ENCODE assay signal across 1 cellular context in the genomic region with DNA sequence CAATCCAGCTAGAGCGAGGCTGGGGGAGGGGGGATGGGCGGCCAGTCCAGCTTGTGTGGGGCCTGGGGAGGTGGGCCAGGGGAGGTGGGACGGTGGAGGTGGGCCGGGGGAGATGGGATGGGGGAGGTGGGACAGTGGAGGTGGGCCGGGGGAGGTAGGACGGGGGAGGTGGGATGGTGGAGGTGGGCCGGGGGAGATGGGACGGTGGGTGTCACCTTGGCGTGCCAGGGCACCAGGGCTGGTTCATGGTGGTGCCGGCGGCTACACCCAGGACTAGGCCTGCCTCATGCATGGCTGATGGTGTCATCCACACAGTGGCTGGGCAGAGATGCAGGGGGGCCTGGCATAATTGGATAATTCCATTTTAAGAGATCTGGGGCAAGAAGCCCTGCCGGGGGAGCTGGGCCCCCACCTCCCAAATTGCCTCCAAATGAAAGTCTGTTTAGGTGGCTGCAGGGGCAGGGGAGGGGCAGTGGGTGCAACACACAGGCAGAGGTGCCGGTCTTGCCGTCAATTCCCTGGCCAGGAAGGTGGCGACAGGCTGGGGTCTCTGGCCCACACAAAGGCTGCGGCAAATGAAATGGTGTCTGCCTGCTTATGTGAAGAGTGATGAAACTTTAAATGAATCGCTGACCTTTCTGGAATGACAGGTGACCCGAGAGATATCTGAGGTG.
TF ChIP-seq lines count a peak whose summit lies in the region.

No MANE protein-coding gene starts in this region.

TF ChIP-seq in HepG2, 621 proteins besides CTCF, POLR2A, EP300 and RAD21 (continued from another document):
- TF ChIP-seq, protein P1, sequence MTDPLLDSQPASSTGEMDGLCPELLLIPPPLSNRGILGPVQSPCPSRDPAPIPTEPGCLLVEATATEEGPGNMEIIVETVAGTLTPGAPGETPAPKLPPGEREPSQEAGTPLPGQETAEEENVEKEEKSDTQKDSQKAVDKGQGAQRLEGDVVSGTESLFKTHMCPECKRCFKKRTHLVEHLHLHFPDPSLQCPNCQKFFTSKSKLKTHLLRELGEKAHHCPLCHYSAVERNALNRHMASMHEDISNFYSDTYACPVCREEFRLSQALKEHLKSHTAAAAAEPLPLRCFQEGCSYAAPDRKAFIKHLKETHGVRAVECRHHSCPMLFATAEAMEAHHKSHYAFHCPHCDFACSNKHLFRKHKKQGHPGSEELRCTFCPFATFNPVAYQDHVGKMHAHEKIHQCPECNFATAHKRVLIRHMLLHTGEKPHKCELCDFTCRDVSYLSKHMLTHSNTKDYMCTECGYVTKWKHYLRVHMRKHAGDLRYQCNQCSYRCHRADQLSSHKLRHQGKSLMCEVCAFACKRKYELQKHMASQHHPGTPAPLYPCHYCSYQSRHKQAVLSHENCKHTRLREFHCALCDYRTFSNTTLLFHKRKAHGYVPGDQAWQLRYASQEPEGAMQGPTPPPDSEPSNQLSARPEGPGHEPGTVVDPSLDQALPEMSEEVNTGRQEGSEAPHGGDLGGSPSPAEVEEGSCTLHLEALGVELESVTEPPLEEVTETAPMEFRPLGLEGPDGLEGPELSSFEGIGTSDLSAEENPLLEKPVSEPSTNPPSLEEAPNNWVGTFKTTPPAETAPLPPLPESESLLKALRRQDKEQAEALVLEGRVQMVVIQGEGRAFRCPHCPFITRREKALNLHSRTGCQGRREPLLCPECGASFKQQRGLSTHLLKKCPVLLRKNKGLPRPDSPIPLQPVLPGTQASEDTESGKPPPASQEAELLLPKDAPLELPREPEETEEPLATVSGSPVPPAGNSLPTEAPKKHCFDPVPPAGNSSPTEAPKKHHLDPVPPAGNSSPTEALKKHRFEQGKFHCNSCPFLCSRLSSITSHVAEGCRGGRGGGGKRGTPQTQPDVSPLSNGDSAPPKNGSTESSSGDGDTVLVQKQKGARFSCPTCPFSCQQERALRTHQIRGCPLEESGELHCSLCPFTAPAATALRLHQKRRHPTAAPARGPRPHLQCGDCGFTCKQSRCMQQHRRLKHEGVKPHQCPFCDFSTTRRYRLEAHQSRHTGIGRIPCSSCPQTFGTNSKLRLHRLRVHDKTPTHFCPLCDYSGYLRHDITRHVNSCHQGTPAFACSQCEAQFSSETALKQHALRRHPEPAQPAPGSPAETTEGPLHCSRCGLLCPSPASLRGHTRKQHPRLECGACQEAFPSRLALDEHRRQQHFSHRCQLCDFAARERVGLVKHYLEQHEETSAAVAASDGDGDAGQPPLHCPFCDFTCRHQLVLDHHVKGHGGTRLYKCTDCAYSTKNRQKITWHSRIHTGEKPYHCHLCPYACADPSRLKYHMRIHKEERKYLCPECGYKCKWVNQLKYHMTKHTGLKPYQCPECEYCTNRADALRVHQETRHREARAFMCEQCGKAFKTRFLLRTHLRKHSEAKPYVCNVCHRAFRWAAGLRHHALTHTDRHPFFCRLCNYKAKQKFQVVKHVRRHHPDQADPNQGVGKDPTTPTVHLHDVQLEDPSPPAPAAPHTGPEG (CRISPR knock-in tag; IDR thresholded peaks at IDR 0.05): no peak
- TF ChIP-seq, protein P2, sequence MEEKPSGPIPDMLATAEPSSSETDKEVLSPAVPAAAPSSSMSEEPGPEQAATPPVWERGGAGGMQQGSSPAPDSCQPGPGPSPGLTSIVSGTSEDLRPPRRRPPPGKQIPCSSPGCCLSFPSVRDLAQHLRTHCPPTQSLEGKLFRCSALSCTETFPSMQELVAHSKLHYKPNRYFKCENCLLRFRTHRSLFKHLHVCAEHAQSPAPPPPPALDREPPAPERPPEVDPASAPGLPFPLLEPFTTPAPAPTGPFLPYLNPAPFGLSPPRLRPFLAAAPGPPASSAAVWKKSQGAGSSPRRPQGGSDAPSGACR (CRISPR knock-in tag; IDR thresholded peaks at IDR 0.05): no peak
- TF ChIP-seq SAFB2 (CRISPR knock-in tag; IDR thresholded peaks at IDR 0.05; ENCODE audit: borderline replicate concordance, low read depth) (no peak), ZNF510 (CRISPR knock-in tag; IDR thresholded peaks at IDR 0.05; ENCODE audit: low read depth) (no peak), JUND (CRISPR knock-in tag; IDR thresholded peaks at IDR 0.05) (no peak), MIER2 (CRISPR knock-in tag; IDR thresholded peaks at IDR 0.05) (no peak), FOXK2 (IDR thresholded peaks at IDR 0.05) (no peak), SPEN (CRISPR knock-in tag; IDR thresholded peaks at IDR 0.05; ENCODE audit: low read depth) (no peak), FLYWCH1 (CRISPR knock-in tag; IDR thresholded peaks at IDR 0.05) (no peak)
- TF ChIP-seq, protein P3, sequence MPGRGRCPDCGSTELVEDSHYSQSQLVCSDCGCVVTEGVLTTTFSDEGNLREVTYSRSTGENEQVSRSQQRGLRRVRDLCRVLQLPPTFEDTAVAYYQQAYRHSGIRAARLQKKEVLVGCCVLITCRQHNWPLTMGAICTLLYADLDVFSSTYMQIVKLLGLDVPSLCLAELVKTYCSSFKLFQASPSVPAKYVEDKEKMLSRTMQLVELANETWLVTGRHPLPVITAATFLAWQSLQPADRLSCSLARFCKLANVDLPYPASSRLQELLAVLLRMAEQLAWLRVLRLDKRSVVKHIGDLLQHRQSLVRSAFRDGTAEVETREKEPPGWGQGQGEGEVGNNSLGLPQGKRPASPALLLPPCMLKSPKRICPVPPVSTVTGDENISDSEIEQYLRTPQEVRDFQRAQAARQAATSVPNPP (CRISPR knock-in tag; IDR thresholded peaks at IDR 0.05): no peak
- TF ChIP-seq, protein P4, sequence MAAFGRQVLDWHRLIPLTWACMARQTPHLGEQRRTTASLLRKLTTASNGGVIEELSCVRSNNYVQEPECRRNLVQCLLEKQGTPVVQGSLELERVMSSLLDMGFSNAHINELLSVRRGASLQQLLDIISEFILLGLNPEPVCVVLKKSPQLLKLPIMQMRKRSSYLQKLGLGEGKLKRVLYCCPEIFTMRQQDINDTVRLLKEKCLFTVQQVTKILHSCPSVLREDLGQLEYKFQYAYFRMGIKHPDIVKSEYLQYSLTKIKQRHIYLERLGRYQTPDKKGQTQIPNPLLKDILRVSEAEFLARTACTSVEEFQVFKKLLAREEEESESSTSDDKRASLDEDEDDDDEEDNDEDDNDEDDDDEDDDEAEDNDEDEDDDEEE (CRISPR knock-in tag; IDR thresholded peaks at IDR 0.05): no peak
- TF ChIP-seq, protein P5, sequence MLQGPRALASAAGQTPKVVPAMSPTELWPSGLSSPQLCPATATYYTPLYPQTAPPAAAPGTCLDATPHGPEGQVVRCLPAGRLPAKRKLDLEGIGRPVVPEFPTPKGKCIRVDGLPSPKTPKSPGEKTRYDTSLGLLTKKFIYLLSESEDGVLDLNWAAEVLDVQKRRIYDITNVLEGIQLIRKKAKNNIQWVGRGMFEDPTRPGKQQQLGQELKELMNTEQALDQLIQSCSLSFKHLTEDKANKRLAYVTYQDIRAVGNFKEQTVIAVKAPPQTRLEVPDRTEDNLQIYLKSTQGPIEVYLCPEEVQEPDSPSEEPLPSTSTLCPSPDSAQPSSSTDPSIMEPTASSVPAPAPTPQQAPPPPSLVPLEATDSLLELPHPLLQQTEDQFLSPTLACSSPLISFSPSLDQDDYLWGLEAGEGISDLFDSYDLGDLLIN (CRISPR knock-in tag; IDR thresholded peaks at IDR 0.05; ENCODE audit: borderline replicate concordance): no peak
